ENCODE assay signal across 17 cellular contexts in the genomic region with DNA sequence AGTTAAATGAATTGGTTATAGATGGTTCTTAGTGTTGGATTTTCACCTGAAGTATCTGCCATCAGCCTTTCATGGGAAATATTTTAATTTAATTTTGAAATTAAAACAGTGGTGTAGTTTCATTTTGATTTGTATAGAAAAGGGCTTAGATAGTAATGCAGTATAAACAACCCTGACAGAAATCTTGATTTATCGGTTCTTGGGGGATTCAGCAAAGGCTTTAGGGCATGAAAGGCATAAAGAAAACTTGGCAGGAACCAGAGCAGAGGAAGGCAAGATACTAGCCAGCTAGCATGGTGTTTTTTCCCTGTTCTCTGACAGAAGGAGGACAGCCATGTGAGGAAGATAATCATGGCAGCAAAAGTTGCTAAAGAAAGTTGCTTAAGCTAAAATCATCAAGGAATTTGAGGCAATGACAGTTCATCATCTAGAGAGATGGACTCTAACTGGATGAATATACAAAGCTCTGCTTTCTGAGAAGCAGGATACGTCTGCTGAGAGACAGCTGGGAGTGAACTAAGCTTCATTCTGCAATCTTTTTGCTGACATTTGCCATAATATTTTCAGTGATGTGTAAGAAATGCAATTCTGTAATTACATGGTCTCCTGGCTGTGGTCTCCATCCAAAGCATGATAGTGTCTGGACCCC.
"Had no signal": no experiment of that assay in that cellular context is flagged by ENCODE, and none has a peak within 500 bp of the region (broad histone marks: within the 10 kb centered on the region; RNA-seq: fewer than 3 reads in every experiment).

No MANE protein-coding gene starts in this region.

- H3K27me3 ChIP-seq: adrenal gland, upper lobe of left lung had no signal

- H3K9me3 Mint-ChIP-seq: activated naive CD4-positive, alpha-beta T cell treated with anti-CD3 and anti-CD28 coated beads, Interleukin-2, amount 10 ng/mL, durations not matched to agents 7 days and 5 days; activated T-helper 2 cell treated with anti-CD3 and anti-CD28 coated beads, Interferon-gamma antibody, Interleukin-2, Interleukin-4, amounts not matched to agents 10 μg/mL and 5 μg/mL and 100 μg/mL, durations not matched to agents 14 hours and 24 hours and 36 hours; stimulated activated naive CD8-positive, alpha-beta T cell treated with anti-CD3 and anti-CD28 coated beads, Interleukin-15, Interleukin-2, amounts not matched to agents 100 ng/mL and 50 ng/mL, for 24 hours had no signal

- H3K27ac Mint-ChIP-seq: activated naive CD4-positive, alpha-beta T cell treated with anti-CD3 and anti-CD28 coated beads, Interleukin-2, amount 10 ng/mL, durations not matched to agents 7 days and 5 days; activated T-helper 2 cell treated with anti-CD3 and anti-CD28 coated beads, Interferon-gamma antibody, Interleukin-2, Interleukin-4, amounts not matched to agents 10 μg/mL and 5 μg/mL and 100 μg/mL, durations not matched to agents 14 hours and 24 hours and 36 hours; natural killer cell treated with Interleukin-12 subunit alpha and Interleukin-12 subunit beta and Interleukin-15 and Interleukin-18, amount 100 ng/mL, for 72 hours; T-helper 1 cell treated with Interleukin-12 subunit alpha and Interleukin-12 subunit beta and Interleukin-4 antibody, amounts not matched to agents 30 μg/mL and 1 μg/mL, for 36 hours had no signal

- DNase-seq: activated CD4-positive, alpha-beta T cell treated with anti-CD3 and anti-CD28 coated beads, Interleukin-2, amount 50 U/mL, for 1 hour; activated CD4-positive, CD25-positive, alpha-beta regulatory T cell; activated naive CD4-positive, alpha-beta T cell treated with anti-CD3 and anti-CD28 coated beads, Interleukin-2, amount 10 ng/mL, durations not matched to agents 7 days and 5 days; activated T-cell treated with anti-CD3 and anti-CD28 coated beads for 4 hours; adrenal gland; central memory CD4-positive, alpha-beta T cell; effector memory CD4-positive, alpha-beta T cell; mammary epithelial cell; occipital lobe; stimulated activated CD4-positive, alpha-beta T cell treated with anti-CD3 and anti-CD28 coated beads, Interleukin-2, amount 100 ng/mL, for 48 hours; stimulated activated CD8-positive, alpha-beta memory T cell treated with anti-CD3 and anti-CD28 coated beads, Interleukin-4, amount 100 ng/mL, for 48 hours; upper lobe of left lung had no signal

- H3K36me3 Mint-ChIP-seq: activated naive CD4-positive, alpha-beta T cell treated with anti-CD3 and anti-CD28 coated beads, Interleukin-2, amount 10 ng/mL, durations not matched to agents 7 days and 5 days had no signal

- H3K27ac ChIP-seq: adrenal gland, upper lobe of left lung had no signal

- ATAC-seq: natural killer cell treated with Interleukin-12 subunit alpha and Interleukin-12 subunit beta and Interleukin-15 and Interleukin-18, amount 100 ng/mL, for 72 hours had no signal

- H3K4me1 ChIP-seq: adrenal gland had no signal

- H3K4me3 Mint-ChIP-seq: activated naive CD4-positive, alpha-beta T cell treated with anti-CD3 and anti-CD28 coated beads, Interleukin-2, amount 10 ng/mL, durations not matched to agents 7 days and 5 days; natural killer cell treated with Interleukin-12 subunit alpha and Interleukin-12 subunit beta and Interleukin-15 and Interleukin-18, amount 100 ng/mL, for 72 hours; T-helper 1 cell treated with Interleukin-12 subunit alpha and Interleukin-12 subunit beta and Interleukin-4 antibody, amounts not matched to agents 30 μg/mL and 1 μg/mL, for 36 hours had no signal

- H3K36me3 ChIP-seq: adrenal gland, upper lobe of left lung had no signal

- H3K27me3 Mint-ChIP-seq: natural killer cell treated with Interleukin-12 subunit alpha and Interleukin-12 subunit beta and Interleukin-15 and Interleukin-18, amount 100 ng/mL, for 72 hours had no signal

- FAIRE-seq: TTC549 had no signal

- H3K9me3 ChIP-seq: adrenal gland, upper lobe of left lung had no signal

- H3K4me3 ChIP-seq: adrenal gland, upper lobe of left lung had no signal
